1 cellular context compared by ENCODE assay signal in the genomic region with DNA sequence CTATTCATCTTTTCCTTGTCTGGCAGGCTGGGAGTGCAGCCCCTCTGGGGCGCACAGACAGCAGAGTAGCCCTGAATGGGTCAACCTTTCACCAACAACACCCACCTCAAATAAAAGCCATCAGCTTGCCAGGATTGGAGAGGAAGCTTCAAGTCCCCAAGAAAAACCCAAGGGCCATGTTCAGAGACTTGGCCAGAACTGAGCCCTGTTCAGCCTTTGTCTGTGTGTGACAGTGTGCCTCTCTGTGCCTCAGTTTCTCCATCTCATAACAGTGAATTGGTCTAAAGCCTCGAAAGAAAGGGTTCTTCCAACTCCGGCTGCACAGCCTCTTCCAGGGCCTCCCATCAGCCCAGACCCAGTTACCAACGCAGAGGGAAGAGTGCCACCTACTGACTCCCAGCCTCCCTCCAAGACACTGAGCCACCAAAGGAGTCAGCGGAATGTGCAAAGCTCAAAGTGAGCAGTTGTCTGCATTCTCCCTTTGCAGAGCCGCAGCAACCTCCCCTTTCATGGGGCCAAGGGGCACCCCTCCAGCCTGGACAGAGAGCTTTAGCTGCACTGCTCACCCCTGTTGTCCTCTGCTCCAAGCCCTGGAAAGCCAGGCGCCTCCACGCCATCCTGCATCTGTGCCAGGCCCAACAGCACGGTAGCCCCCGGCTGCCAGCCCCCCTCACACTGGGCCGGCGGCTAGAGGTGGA.
TF ChIP-seq lines count a peak whose summit lies in the region.

No MANE protein-coding gene starts in this region.

TF ChIP-seq in HepG2, 621 proteins besides CTCF, POLR2A, EP300 and RAD21 (continued from another document and continues in another):
- TF ChIP-seq ARID4A (CRISPR knock-in tag; IDR thresholded peaks at IDR 0.05; ENCODE audit: borderline replicate concordance) (no peak), ZZZ3 (CRISPR knock-in tag; IDR thresholded peaks at IDR 0.05; ENCODE audit: borderline replicate concordance) (no peak), HMGXB4 (CRISPR knock-in tag; IDR thresholded peaks at IDR 0.05; ENCODE audit: borderline replicate concordance in 1 of 2, low read depth in 1 of 2) (peak; percentile 46 to 68; a peak in 1 of 4 replicates), ZNF451 (CRISPR knock-in tag; IDR thresholded peaks at IDR 0.05) (no peak), ZNF235 (CRISPR knock-in tag; IDR thresholded peaks at IDR 0.05; ENCODE audit: borderline replicate concordance) (no peak), ARNT2 (CRISPR knock-in tag; IDR thresholded peaks at IDR 0.05; ENCODE audit: low read depth) (no peak), ZNF770 (CRISPR knock-in tag; IDR thresholded peaks at IDR 0.05) (peak; percentile 84), ZNF17 (CRISPR knock-in tag; IDR thresholded peaks at IDR 0.05) (no peak), GABPA (IDR thresholded peaks at IDR 0.05; ENCODE audit: low read depth, low read length) (no peak), GABPA (CRISPR knock-in tag; IDR thresholded peaks at IDR 0.05; ENCODE audit: low read depth) (no peak), HNRNPH1 (optimal IDR thresholded peaks at IDR 0.05; ENCODE audit: low read depth, low read length) (no peak), ZNF33B (CRISPR knock-in tag; IDR thresholded peaks at IDR 0.05) (no peak), KMT2B (CRISPR knock-in tag; IDR thresholded peaks at IDR 0.05) (no peak), TCF7 (IDR thresholded peaks at IDR 0.05; ENCODE audit: low read depth) (no peak), PAX8 (CRISPR knock-in tag; IDR thresholded peaks at IDR 0.05; ENCODE audit: borderline replicate concordance) (no peak; the same call in 1 of the 2 replicates), ZNF557 (CRISPR knock-in tag; IDR thresholded peaks at IDR 0.05) (no peak), ZMAT3 (CRISPR knock-in tag; conservative IDR thresholded peaks at IDR 0.05) (no peak), PITX1 (CRISPR knock-in tag; IDR thresholded peaks at IDR 0.05) (peak; percentile 16; the same call in 1 of the 2 replicates), ZFP62 (CRISPR knock-in tag; IDR thresholded peaks at IDR 0.05) (no peak), GABPB1 (CRISPR knock-in tag; IDR thresholded peaks at IDR 0.05) (peak; percentile 33), KAT8 (CRISPR knock-in tag; IDR thresholded peaks at IDR 0.05) (no peak), FOXA3 (CRISPR knock-in tag; IDR thresholded peaks at IDR 0.05) (no peak), RBM39 (IDR thresholded peaks at IDR 0.05; ENCODE audit: low read depth, low read length, poor library complexity, severe bottlenecking) (peak; percentile 21), SIN3B (IDR thresholded peaks at IDR 0.05; ENCODE audit: low read length) (no peak), ZSCAN12 (CRISPR knock-in tag; IDR thresholded peaks at IDR 0.05) (no peak), ZBTB25 (CRISPR knock-in tag; IDR thresholded peaks at IDR 0.05) (no peak), SSRP1 (CRISPR knock-in tag; IDR thresholded peaks at IDR 0.05) (no peak), ZNF136 (CRISPR knock-in tag; IDR thresholded peaks at IDR 0.05; ENCODE audit: low read depth) (peak; percentile 28; the same call in 1 of the 2 replicates), DPF2 (CRISPR knock-in tag; IDR thresholded peaks at IDR 0.05; ENCODE audit: borderline replicate concordance, low read depth) (no peak), KMT2A (CRISPR knock-in tag; IDR thresholded peaks at IDR 0.05) (no peak), PAF1 (CRISPR knock-in tag; IDR thresholded peaks at IDR 0.05) (no peak), ZNF83 (CRISPR knock-in tag; IDR thresholded peaks at IDR 0.05; ENCODE audit: borderline replicate concordance) (no peak), STAT5B (CRISPR knock-in tag; IDR thresholded peaks at IDR 0.05) (no peak), ZNF672 (CRISPR knock-in tag; IDR thresholded peaks at IDR 0.05) (no peak), SRF (IDR thresholded peaks at IDR 0.05; ENCODE audit: low read depth, low read length) (no peak), FOXC1 (CRISPR knock-in tag; IDR thresholded peaks at IDR 0.05; ENCODE audit: borderline replicate concordance) (no peak), ZNF709 (CRISPR knock-in tag; IDR thresholded peaks at IDR 0.05) (no peak), CEBPG (CRISPR knock-in tag; IDR thresholded peaks at IDR 0.05) (peak; percentile 30), HNF4A (CRISPR knock-in tag; IDR thresholded peaks at IDR 0.05) (peak; percentile 48), NONO (IDR thresholded peaks at IDR 0.05) (no peak), NONO (CRISPR knock-in tag; conservative IDR thresholded peaks at IDR 0.05) (peak; percentile 57; the same call in 1 of the 2 replicates), CCAR2 (optimal IDR thresholded peaks at IDR 0.05; ENCODE audit: low read depth, low read length) (no peak), ZNF234 (CRISPR knock-in tag; conservative IDR thresholded peaks at IDR 0.05) (no peak), ZNF839 (CRISPR knock-in tag; IDR thresholded peaks at IDR 0.05; ENCODE audit: borderline replicate concordance) (no peak), ZNF749 (CRISPR knock-in tag; IDR thresholded peaks at IDR 0.05; ENCODE audit: borderline replicate concordance) (no peak), ISX (CRISPR knock-in tag; conservative IDR thresholded peaks at IDR 0.05) (no peak), MAFF (IDR thresholded peaks at IDR 0.05; ENCODE audit: low read depth, low read length) (no peak), ZFP36L2 (CRISPR knock-in tag; IDR thresholded peaks at IDR 0.05) (peak; percentile 54; the same call in 1 of the 2 replicates)
- TF ChIP-seq, protein P1, sequence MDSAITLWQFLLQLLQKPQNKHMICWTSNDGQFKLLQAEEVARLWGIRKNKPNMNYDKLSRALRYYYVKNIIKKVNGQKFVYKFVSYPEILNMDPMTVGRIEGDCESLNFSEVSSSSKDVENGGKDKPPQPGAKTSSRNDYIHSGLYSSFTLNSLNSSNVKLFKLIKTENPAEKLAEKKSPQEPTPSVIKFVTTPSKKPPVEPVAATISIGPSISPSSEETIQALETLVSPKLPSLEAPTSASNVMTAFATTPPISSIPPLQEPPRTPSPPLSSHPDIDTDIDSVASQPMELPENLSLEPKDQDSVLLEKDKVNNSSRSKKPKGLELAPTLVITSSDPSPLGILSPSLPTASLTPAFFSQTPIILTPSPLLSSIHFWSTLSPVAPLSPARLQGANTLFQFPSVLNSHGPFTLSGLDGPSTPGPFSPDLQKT (CRISPR knock-in tag; IDR thresholded peaks at IDR 0.05; ENCODE audit: borderline replicate concordance), result no peak
- TF ChIP-seq, protein P2, sequence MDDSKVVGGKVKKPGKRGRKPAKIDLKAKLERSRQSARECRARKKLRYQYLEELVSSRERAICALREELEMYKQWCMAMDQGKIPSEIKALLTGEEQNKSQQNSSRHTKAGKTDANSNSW (CRISPR knock-in tag; IDR thresholded peaks at IDR 0.05; ENCODE audit: borderline replicate concordance), result no peak
- TF ChIP-seq, protein P3, sequence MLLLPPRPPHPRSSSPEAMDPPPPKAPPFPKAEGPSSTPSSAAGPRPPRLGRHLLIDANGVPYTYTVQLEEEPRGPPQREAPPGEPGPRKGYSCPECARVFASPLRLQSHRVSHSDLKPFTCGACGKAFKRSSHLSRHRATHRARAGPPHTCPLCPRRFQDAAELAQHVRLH (CRISPR knock-in tag; IDR thresholded peaks at IDR 0.05; ENCODE audit: borderline replicate concordance, low read depth), result no peak; the same call in 1 of the 2 replicates
- TF ChIP-seq, protein P4, sequence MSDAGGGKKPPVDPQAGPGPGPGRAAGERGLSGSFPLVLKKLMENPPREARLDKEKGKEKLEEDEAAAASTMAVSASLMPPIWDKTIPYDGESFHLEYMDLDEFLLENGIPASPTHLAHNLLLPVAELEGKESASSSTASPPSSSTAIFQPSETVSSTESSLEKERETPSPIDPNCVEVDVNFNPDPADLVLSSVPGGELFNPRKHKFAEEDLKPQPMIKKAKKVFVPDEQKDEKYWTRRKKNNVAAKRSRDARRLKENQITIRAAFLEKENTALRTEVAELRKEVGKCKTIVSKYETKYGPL (CRISPR knock-in tag; IDR thresholded peaks at IDR 0.05), result no peak
- TF ChIP-seq, protein P5, sequence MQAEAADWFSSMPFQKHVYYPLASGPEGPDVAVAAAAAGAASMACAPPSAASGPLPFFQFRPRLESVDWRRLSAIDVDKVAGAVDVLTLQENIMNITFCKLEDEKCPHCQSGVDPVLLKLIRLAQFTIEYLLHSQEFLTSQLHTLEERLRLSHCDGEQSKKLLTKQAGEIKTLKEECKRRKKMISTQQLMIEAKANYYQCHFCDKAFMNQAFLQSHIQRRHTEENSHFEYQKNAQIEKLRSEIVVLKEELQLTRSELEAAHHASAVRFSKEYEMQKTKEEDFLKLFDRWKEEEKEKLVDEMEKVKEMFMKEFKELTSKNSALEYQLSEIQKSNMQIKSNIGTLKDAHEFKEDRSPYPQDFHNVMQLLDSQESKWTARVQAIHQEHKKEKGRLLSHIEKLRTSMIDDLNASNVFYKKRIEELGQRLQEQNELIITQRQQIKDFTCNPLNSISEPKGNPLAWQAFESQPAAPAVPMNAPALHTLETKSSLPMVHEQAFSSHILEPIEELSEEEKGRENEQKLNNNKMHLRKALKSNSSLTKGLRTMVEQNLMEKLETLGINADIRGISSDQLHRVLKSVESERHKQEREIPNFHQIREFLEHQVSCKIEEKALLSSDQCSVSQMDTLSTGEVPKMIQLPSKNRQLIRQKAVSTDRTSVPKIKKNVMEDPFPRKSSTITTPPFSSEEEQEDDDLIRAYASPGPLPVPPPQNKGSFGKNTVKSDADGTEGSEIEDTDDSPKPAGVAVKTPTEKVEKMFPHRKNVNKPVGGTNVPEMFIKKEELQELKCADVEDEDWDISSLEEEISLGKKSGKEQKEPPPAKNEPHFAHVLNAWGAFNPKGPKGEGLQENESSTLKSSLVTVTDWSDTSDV (CRISPR knock-in tag; IDR thresholded peaks at IDR 0.05), result no peak
